ENCODE assay signal across 8 cellular contexts in genomic region chr2:121736462-121737336, GRCh38. TPM values are rescaled to one million over a fixed set of nuclear protein-coding genes. Genes with fewer than 3 reads are reported as not detected.
DNase-seq lines count a peak whose midpoint lies in the region; ATAC-seq and TF ChIP-seq lines count a peak whose summit lies in the region.

Gene NIFK (minus strand): TSS chr2:121736875. CDS start chr2:121736850, 25 bp downstream.

- H3K27me3 Mint-ChIP-seq in naive B cell: no peaks in the 10 kb centered on the region

- TF ChIP-seq CTCF in LNCaP clone FGC (IDR thresholded peaks at IDR 0.05; ENCODE audit: control insufficient read depth, extremely low read depth, insufficient read depth): no peak

- ATAC-seq in naive B cell (ENCODE audit: low read depth in 2 of 2): peak; percentile 86 to 87
- peak; percentile 96 for ATAC-seq in stimulated activated effector memory CD8-positive, alpha-beta T cell treated with anti-CD3 and anti-CD28 coated beads, Interleukin-12 subunit alpha, Interleukin-12 subunit beta, amount 100 ng/mL, for 72 hours

- peak within 1 kb of the TSS; percentile 97 to 98 (median 98) for H3K27ac Mint-ChIP-seq in naive B cell
- peak within 1 kb of the TSS; percentile 98 for H3K27ac Mint-ChIP-seq in stimulated activated effector memory CD8-positive, alpha-beta T cell treated with anti-CD3 and anti-CD28 coated beads, Interleukin-12 subunit alpha, Interleukin-12 subunit beta, amount 100 ng/mL, for 72 hours

- peaks cover 28 to 46% (median 41%) of the 10 kb centered on the region in 3 donors for H3K4me1 Mint-ChIP-seq in naive B cell
- peaks cover 37% of the 10 kb centered on the region for H3K4me1 Mint-ChIP-seq in stimulated activated effector memory CD8-positive, alpha-beta T cell treated with anti-CD3 and anti-CD28 coated beads, Interleukin-12 subunit alpha, Interleukin-12 subunit beta, amount 100 ng/mL, for 72 hours

- peaks cover 3 to 6% of the 10 kb centered on the region in 2 donors for H3K36me3 Mint-ChIP-seq in naive B cell
- peaks cover 43% of the 10 kb centered on the region for H3K36me3 Mint-ChIP-seq in stimulated activated effector memory CD8-positive, alpha-beta T cell treated with anti-CD3 and anti-CD28 coated beads, Interleukin-12 subunit alpha, Interleukin-12 subunit beta, amount 100 ng/mL, for 72 hours

- DNase-seq in EH (ENCODE audit: low read depth) (peak; percentile 98), H4 (ENCODE audit: low spot score) (peak; percentile 92), LNCaP clone FGC (ENCODE audit: low read depth) (peak; percentile 86), RPMI8226 (peak; percentile 98), fibroblast of gingiva (ENCODE audit: low read depth) (peak; percentile 98), naive B cell (peak; percentile 99)
- peak; percentile 100 for DNase-seq in activated T-helper 1 cell treated with anti-CD3 and anti-CD28 coated beads, Interleukin-2, amount 50 U/mL, for 16 hours (ENCODE audit: low read depth in 1 of 2, low spot score in 1 of 2)
- DNase-seq in stimulated activated effector memory CD8-positive, alpha-beta T cell treated with anti-CD3 and anti-CD28 coated beads, Interleukin-12 subunit alpha, Interleukin-12 subunit beta, amount 100 ng/mL, for 72 hours (ENCODE audit: low spot score in 2 of 2): peak; percentile 99

- peaks cover 0 to 2% (median 0%) of the 10 kb centered on the region in 7 donors for H3K9me3 Mint-ChIP-seq in naive B cell
- no peaks in the 10 kb centered on the region for H3K9me3 Mint-ChIP-seq in stimulated activated effector memory CD8-positive, alpha-beta T cell treated with anti-CD3 and anti-CD28 coated beads, Interleukin-12 subunit alpha, Interleukin-12 subunit beta, amount 100 ng/mL, for 72 hours

- H3K4me3 ChIP-seq in LNCaP clone FGC (ENCODE audit: low read depth, low read length): peak within 1 kb of the TSS; percentile 100

- peak within 1 kb of the TSS; percentile 97 to 100 (median 98) for H3K4me3 Mint-ChIP-seq in naive B cell
- H3K4me3 Mint-ChIP-seq in stimulated activated effector memory CD8-positive, alpha-beta T cell treated with anti-CD3 and anti-CD28 coated beads, Interleukin-12 subunit alpha, Interleukin-12 subunit beta, amount 100 ng/mL, for 72 hours: peak within 1 kb of the TSS; percentile 99

RNA-seq across cellular contexts. Expression of gene NIFK, which starts in this region (rescaled TPM):
- 53.6 and 65.0 TPM in 2 replicates for total RNA-seq in H4 (2014; rRNA removed; shearing (Covaris generic))
- polyA plus RNA-seq in naive B cell (ENCODE audit: low read depth in 6 of 6): 10 to 100 TPM; 42.7 to 82.6 (median 67.2) TPM

Comparison
In these comparisons a context has a peak if more than half of its experiments do, and no peak if none do; other contexts are left out.
1. Peak in every context shown above with its lines: DNase-seq, ATAC-seq and H3K4me3 ChIP-seq.